1 cellular context compared by ENCODE assay signal in the genomic region with DNA sequence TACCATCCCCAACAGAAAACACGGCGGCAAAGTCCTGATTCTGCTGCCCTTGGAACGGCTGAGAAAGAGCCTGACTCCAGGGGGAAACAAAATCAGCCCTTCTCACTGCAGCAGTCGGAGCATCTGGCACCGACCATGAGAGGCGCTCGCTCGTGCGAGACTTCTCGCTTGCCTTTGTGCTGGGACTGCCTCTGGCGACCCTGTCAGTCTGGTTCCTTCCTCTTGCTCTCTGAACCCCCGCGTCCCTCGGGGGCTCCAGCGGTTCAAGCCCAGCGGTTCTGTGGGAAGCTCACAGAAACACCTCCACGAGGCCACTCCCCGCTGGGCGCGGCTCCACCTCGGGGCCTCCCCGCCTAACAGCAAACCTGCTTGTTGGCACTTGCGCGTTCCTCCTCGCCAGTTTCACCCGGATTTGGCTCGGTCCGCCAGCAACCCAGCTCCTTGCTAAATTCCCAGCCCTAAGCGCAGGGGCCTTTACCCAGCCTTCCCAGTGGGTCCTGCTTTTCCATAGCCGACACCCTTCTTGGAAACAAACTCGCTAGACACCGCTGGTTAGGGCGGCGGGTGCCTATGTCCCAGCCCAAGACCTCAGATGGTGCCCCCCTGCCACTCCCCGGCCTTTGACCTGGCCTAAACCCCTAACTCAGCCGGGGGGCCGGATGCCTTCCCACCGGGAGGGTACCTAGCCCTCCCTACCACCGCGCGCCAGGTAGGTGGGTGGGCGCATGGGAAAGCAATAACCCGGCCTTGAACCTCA.
A peak's percentile ranks its signal among the peaks of the same experiment; 100 is the strongest.
TF ChIP-seq lines count a peak whose summit lies in the region.

No MANE protein-coding gene starts in this region.

TF ChIP-seq in HEK293, 187 proteins besides CTCF, POLR2A, EP300 and RAD21 (continued from another document):
- TF ChIP-seq ZFP69B (tag by site-specific recombination; IDR thresholded peaks at IDR 0.05): no peak
- TF ChIP-seq ZEB2 (tag by site-specific recombination; IDR thresholded peaks at IDR 0.05): no peak
- no peak for TF ChIP-seq ZBTB1 (tag by site-specific recombination; IDR thresholded peaks at IDR 0.05)
- TF ChIP-seq ZNF274 (IDR thresholded peaks at IDR 0.05; ENCODE audit: low read length): no peak
- no peak for TF ChIP-seq ZNF274 (tag by site-specific recombination; IDR thresholded peaks at IDR 0.05; ENCODE audit: borderline replicate concordance)
- no peak for TF ChIP-seq TSHZ1 (tag by site-specific recombination; IDR thresholded peaks at IDR 0.05; ENCODE audit: borderline replicate concordance)
- no peak; the same call in 1 of the 2 replicates for TF ChIP-seq ZBTB11 (tag by site-specific recombination; conservative IDR thresholded peaks at IDR 0.05; ENCODE audit: low read depth)
- no peak for TF ChIP-seq ZNF585B (tag by site-specific recombination; IDR thresholded peaks at IDR 0.05)
- TF ChIP-seq ZNF335 (tag by site-specific recombination; conservative IDR thresholded peaks at IDR 0.05): peak; percentile 77
- TF ChIP-seq ZNF366 (tag by site-specific recombination; conservative IDR thresholded peaks at IDR 0.05): 0 out of 2 replicates have a peak, but pooled peaks have one; percentile 3
- TF ChIP-seq ZNF133 (tag by site-specific recombination; IDR thresholded peaks at IDR 0.05): no peak
- TF ChIP-seq ZNF433 (tag by site-specific recombination; IDR thresholded peaks at IDR 0.05; ENCODE audit: low read depth): no peak
- TF ChIP-seq ZNF791 (tag by site-specific recombination; IDR thresholded peaks at IDR 0.05): no peak
- peak; percentile 38; the same call in 1 of the 2 replicates for TF ChIP-seq SP3 (tag by site-specific recombination; IDR thresholded peaks at IDR 0.05)
